In the genomic region with DNA sequence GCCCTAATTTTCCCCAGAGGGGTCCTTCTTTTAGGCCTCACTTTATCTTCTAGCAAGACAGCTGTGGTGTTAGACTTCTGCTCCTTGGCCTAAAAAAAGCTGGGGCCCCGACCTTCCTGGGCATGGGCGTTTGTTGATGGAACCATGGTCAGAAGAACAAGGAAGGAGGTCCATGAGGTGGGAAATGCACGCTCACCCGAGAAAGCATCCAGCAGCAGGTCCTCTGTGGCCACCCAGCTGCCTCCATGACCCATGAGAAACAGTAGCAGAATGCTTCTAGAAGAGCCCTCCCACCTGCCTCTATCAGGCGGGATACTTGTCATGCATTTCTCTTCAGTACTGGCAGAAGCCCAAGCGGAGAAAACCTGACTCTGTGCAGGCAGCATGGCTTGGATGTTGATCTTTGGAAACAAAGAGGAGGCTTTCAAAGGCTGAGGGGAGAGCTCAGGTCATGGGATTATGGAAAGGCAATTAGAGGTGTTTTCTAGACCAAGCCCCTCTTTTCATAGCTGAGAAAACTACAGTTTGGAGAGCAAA, we compare ENCODE assay signal across 14 cellular contexts.
"Had no signal": no experiment of that assay in that cellular context is flagged by ENCODE, and none has a peak within 500 bp of the region (broad histone marks: within the 10 kb centered on the region; RNA-seq: fewer than 3 reads in every experiment).

No MANE protein-coding gene starts in this region.

- DNase-seq: activated CD4-positive, alpha-beta T cell treated with anti-CD3 and anti-CD28 coated beads for 48 hours; activated CD8-positive, alpha-beta memory T cell treated with anti-CD3 and anti-CD28 coated beads for 24 hours; activated naive CD4-positive, alpha-beta T cell treated with anti-CD3 and anti-CD28 coated beads, Interleukin-2, amount 10 ng/mL, durations not matched to agents 7 days and 5 days; effector CD4-positive, alpha-beta T cell; foreskin melanocyte; nephron progenitor cell; psoas muscle; stimulated activated CD4-positive, alpha-beta T cell treated with anti-CD3 and anti-CD28 coated beads, Interleukin-4, amount 100 ng/mL, for 1 hour; stimulated activated CD8-positive, alpha-beta memory T cell treated with anti-CD3 and anti-CD28 coated beads, Interleukin-4, amount 100 ng/mL, for 48 hours; stimulated activated naive CD8-positive, alpha-beta T cell treated with anti-CD3 and anti-CD28 coated beads, Interleukin-15, Interleukin-2, amounts not matched to agents 100 U/mL and 50 U/mL, for 24 hours had no signal

- H3K27ac Mint-ChIP-seq: activated naive CD4-positive, alpha-beta T cell treated with anti-CD3 and anti-CD28 coated beads, Interleukin-2, amount 10 ng/mL, durations not matched to agents 7 days and 5 days; activated T-helper 2 cell treated with anti-CD3 and anti-CD28 coated beads, Interferon-gamma antibody, Interleukin-2, Interleukin-4, amounts not matched to agents 10 μg/mL and 5 μg/mL and 100 μg/mL, durations not matched to agents 14 hours and 24 hours and 36 hours; memory B cell; nephron progenitor cell; WTC11 had no signal

- ATAC-seq: left lobe of liver; psoas muscle; stimulated activated naive CD8-positive, alpha-beta T cell treated with anti-CD3 and anti-CD28 coated beads, Interleukin-15, Interleukin-2, amounts not matched to agents 100 U/mL and 50 U/mL, for 24 hours; WTC11 had no signal

- H3K9me3 Mint-ChIP-seq: activated naive CD4-positive, alpha-beta T cell treated with anti-CD3 and anti-CD28 coated beads, Interleukin-2, amount 10 ng/mL, durations not matched to agents 7 days and 5 days; activated T-helper 2 cell treated with anti-CD3 and anti-CD28 coated beads, Interferon-gamma antibody, Interleukin-2, Interleukin-4, amounts not matched to agents 10 μg/mL and 5 μg/mL and 100 μg/mL, durations not matched to agents 14 hours and 24 hours and 36 hours had no signal

- H3K4me3 Mint-ChIP-seq: activated naive CD4-positive, alpha-beta T cell treated with anti-CD3 and anti-CD28 coated beads, Interleukin-2, amount 10 ng/mL, durations not matched to agents 7 days and 5 days; memory B cell; nephron progenitor cell; WTC11 had no signal

- H3K27me3 Mint-ChIP-seq: activated naive CD4-positive, alpha-beta T cell treated with anti-CD3 and anti-CD28 coated beads, Interleukin-2, amount 10 ng/mL, durations not matched to agents 7 days and 5 days; memory B cell had no signal
